Comparison of ENCODE assay signal across 8 cellular contexts in genomic region chr5:126470529-126470928, GRCh38. TPM values are rescaled to one million over a fixed set of nuclear protein-coding genes. Genes with fewer than 3 reads are reported as not detected.
DNase-seq lines count a peak whose midpoint lies in the region; ATAC-seq, FAIRE-seq and TF ChIP-seq lines count a peak whose summit lies in the region.
"Not testable (repeated sequence)": the region's sequence is repeated elsewhere in the genome, so short reads cannot be mapped to it uniquely, and the experiment has no call there.

No MANE protein-coding gene starts in this region.

- not testable (repeated sequence) for H3K27me3 ChIP-seq in ACC112 (ENCODE audit: insufficient read depth, low read length); IMR-90 (ENCODE audit: control insufficient read depth, insufficient read depth, low read length); ascending aorta; foreskin keratinocyte; HepG2 (ENCODE audit: control insufficient read depth in 1 of 2, insufficient read depth in 2 of 2, low read length in 2 of 2); thyroid gland

- peak overlapping the region; percentile 84; the same call in 1 of the 2 replicates for H2BK20ac ChIP-seq in IMR-90 (ENCODE audit: low read depth, low read length)

- not testable (repeated sequence) for TF ChIP-seq POLR2A in IMR-90 (IDR thresholded peaks at IDR 0.05; ENCODE audit: low read depth, low read length); HepG2 (IDR thresholded peaks at IDR 0.05; ENCODE audit: insufficient read depth in 1 of 2, low read depth in 2 of 2, low read length in 2 of 2); thyroid gland (IDR thresholded peaks at IDR 0.05)

- H3K36me3 ChIP-seq in ACC112 (ENCODE audit: insufficient read depth, low read length) (peaks cover 19% of the 10 kb centered on the region), IMR-90 (ENCODE audit: control insufficient read depth, insufficient read depth, low read length) (peaks cover 11% of the 10 kb centered on the region), ascending aorta (peaks cover 26 to 74% of the 10 kb centered on the region in 2 donors), thyroid gland (peaks cover 39 to 54% of the 10 kb centered on the region in 2 donors)
- H3K36me3 ChIP-seq in HepG2 (replicated peaks in 1 of 2; ENCODE audit: control insufficient read depth in 1 of 2, insufficient read depth in 2 of 2, low read length in 2 of 2): not testable (repeated sequence)

- not testable (repeated sequence) for H3K14ac ChIP-seq in IMR-90 (replicated peaks; ENCODE audit: low read depth, low read length)

- not testable (repeated sequence) for H3K9me3 ChIP-seq in IMR-90 (ENCODE audit: control insufficient read depth, insufficient read depth, low read length); ascending aorta; HepG2 (ENCODE audit: low read length); thyroid gland

- in situ Hi-C loops in IMR-90 (cut with MboI; ENCODE audit: low sequenced_read_pairs); HepG2 (cut with HindIII; ENCODE audit: extremely low pct_ligation_motif_present, low pct_unique_long_range_greater_than_20kb): not testable (repeated sequence)

- not testable (repeated sequence) for H2BK5ac ChIP-seq in IMR-90 (ENCODE audit: low read depth, low read length, poor library complexity, severe bottlenecking)

- peaks cover 7 to 32% of the 10 kb centered on the region in 2 experiments; a peak in 3 of 4 replicates for H3K79me1 ChIP-seq in IMR-90 (ENCODE audit: low read depth in 1 of 2, low read length in 2 of 2)

- FAIRE-seq in HepG2 (lab: Jason Lieb, UNC): not testable (repeated sequence)

- peaks cover 35% of the 10 kb centered on the region for H3K4me1 ChIP-seq in ACC112 (ENCODE audit: control insufficient read depth, insufficient read depth, low read length, unreplicated experiment)
- peaks cover 14% of the 10 kb centered on the region for H3K4me1 ChIP-seq in IMR-90 (ENCODE audit: control insufficient read depth, insufficient read depth, low read length)
- H3K4me1 ChIP-seq in ascending aorta: peaks cover 0 to 17% of the 10 kb centered on the region in 2 donors
- H3K4me1 ChIP-seq in foreskin keratinocyte: peaks cover 35% of the 10 kb centered on the region
- H3K4me1 ChIP-seq in HepG2 (ENCODE audit: insufficient read depth, low read length): peaks cover 40% of the 10 kb centered on the region
- peaks cover 21 to 62% of the 10 kb centered on the region in 2 donors for H3K4me1 ChIP-seq in thyroid gland

- peak; percentile 80 for DNase-seq in EH (ENCODE audit: low read depth)
- DNase-seq in IMR-90; ascending aorta (ENCODE audit: low spot score in 2 of 2); epithelial cell of prostate (ENCODE audit: low read depth, low spot score); HepG2 (ENCODE audit: low spot score): not testable (repeated sequence)
- DNase-seq in foreskin keratinocyte: peak in 1 of 2 donors; percentile 76
- peak in 1 of 2 donors; percentile 27 for DNase-seq in thyroid gland

- intact Hi-C loops in IMR-90 (cut with micrococcal nuclease): loop anchor here (5.0 kb wide), 1 partner anchor 118 kb away; no protein-coding TSS in a partner anchor
- intact Hi-C loops in ascending aorta (cut with DNase I): loop anchor here (5.0 kb wide), 1 partner anchor 48 kb away; the partner anchor contains the start of gene GRAMD2B
- intact Hi-C loops in HepG2 (cut with micrococcal nuclease; ENCODE audit: unreplicated experiment): loop anchor here (2.0 kb wide), 1 partner anchor 100 kb away; no protein-coding TSS in a partner anchor
- intact Hi-C loops in thyroid gland (cut with DNase I): not testable (repeated sequence)

- H3K18ac ChIP-seq in IMR-90 (ENCODE audit: low read depth, low read length): not testable (repeated sequence)

- H2AK5ac ChIP-seq in IMR-90 (ENCODE audit: low read depth, low read length): not testable (repeated sequence)

- H2AK9ac ChIP-seq in IMR-90 (replicated peaks; ENCODE audit: low read depth, low read length, poor library complexity): not testable (repeated sequence)

- not testable (repeated sequence) for H3K4me2 ChIP-seq in IMR-90 (ENCODE audit: low read depth, low read length); HepG2 (ENCODE audit: low read depth, low read length)

- not testable (repeated sequence) for TF ChIP-seq EP300 in HepG2 (IDR thresholded peaks at IDR 0.05; ENCODE audit: low read depth in 2 of 2, low read length in 2 of 2); HepG2 (CRISPR knock-in tag; IDR thresholded peaks at IDR 0.05; ENCODE audit: borderline replicate concordance)

- H4K91ac ChIP-seq in IMR-90 (ENCODE audit: insufficient read depth, low read depth, low read length): not testable (repeated sequence)

- WGBS in IMR-90 (ENCODE audit: extremely low coverage in 2 of 2, insufficient read length in 1 of 2), 2 experiments: 100% methylated on average over 3 of the region's 6 CpGs; no CpG with 5 or more reads in 1 of the 2 experiments
- WGBS in HepG2 (ENCODE audit: low lambda C conversion rate): 97% methylated on average over 6 of the region's 6 CpGs
- 83 to 86% methylated on average over 6 of the region's 6 CpGs for WGBS in thyroid gland, 2 donors

- H4K20me1 ChIP-seq in IMR-90 (ENCODE audit: insufficient read depth, low read length); HepG2 (ENCODE audit: insufficient read depth, low read length): not testable (repeated sequence)

- 0 out of 2 replicates have a peak overlapping the region, but pooled peaks have one; percentile 26 for H2BK120ac ChIP-seq in IMR-90 (ENCODE audit: low read depth, low read length)

- H4K8ac ChIP-seq in IMR-90 (ENCODE audit: low read depth in 2 of 2, low read length in 2 of 2): not testable (repeated sequence)

- not testable (repeated sequence) for ATAC-seq in IMR-90 (ENCODE audit: low read depth); HepG2
- ATAC-seq in foreskin keratinocyte: peak; percentile 83

- dilution Hi-C loops in IMR-90 (cut with HindIII; ENCODE audit: low sequenced_read_pairs, unreplicated experiment): not testable (repeated sequence)

- not testable (repeated sequence) for H3K4me3 ChIP-seq in ACC112 (ENCODE audit: low read depth, low read length); IMR-90 (ENCODE audit: insufficient read depth, low read depth, low read length); ascending aorta; HepG2 (replicated peaks in 1 of 3; ENCODE audit: insufficient read depth in 1 of 3, low read depth in 2 of 3, low read length in 3 of 3); thyroid gland (replicated peaks in 1 of 3)

- H3K23ac ChIP-seq in IMR-90 (ENCODE audit: low read depth, low read length): not testable (repeated sequence)

- H3K9me1 ChIP-seq in IMR-90 (ENCODE audit: insufficient read depth, low read length): peaks cover 19% of the 10 kb centered on the region

- not testable (repeated sequence) for TF ChIP-seq RAD21 in IMR-90 (IDR thresholded peaks at IDR 0.05; ENCODE audit: low read length); HepG2 (CRISPR knock-in tag; IDR thresholded peaks at IDR 0.05)

- BruUV-seq in IMR-90 (replicated peaks; lab: Mats Ljungman, UMichigan); HepG2 (replicated peaks; lab: Mats Ljungman, UMichigan): not testable (repeated sequence)

- not testable (repeated sequence) for H4K5ac ChIP-seq in IMR-90 (ENCODE audit: low read depth, low read length)

- not testable (repeated sequence) for H3K4ac ChIP-seq in IMR-90 (ENCODE audit: low read depth, low read length)

- CTCF ChIA-PET in IMR-90 (lab: Yijun Ruan, JAX); HepG2 (lab: Yijun Ruan, JAX; ENCODE audit: low intra/inter-chr PET ratio, low total read pairs): not testable (repeated sequence)

- H3K27ac ChIP-seq in ACC112 (ENCODE audit: low read depth, low read length) (peak overlapping the region; percentile 82), ascending aorta (peak overlapping the region; percentile 62 to 74), epithelial cell of prostate (peak overlapping the region; percentile 80), foreskin keratinocyte (peak overlapping the region; percentile 80), thyroid gland (peak overlapping the region in 2 of 3 donors; percentile 53 to 64)
- not testable (repeated sequence) for H3K27ac ChIP-seq in IMR-90 (ENCODE audit: insufficient read depth, low read length); HepG2 (ENCODE audit: extremely low read length, insufficient read depth, low read length)

- TF ChIP-seq CTCF in IMR-90 (conservative IDR thresholded peaks at IDR 0.05; ENCODE audit: low read depth, low read length); ascending aorta (IDR thresholded peaks at IDR 0.05); foreskin keratinocyte (conservative IDR thresholded peaks at IDR 0.05); HepG2 (CRISPR knock-in tag; IDR thresholded peaks at IDR 0.05); thyroid gland (IDR thresholded peaks at IDR 0.05): not testable (repeated sequence)

- H2BK15ac ChIP-seq in IMR-90 (ENCODE audit: low read depth, low read length): not testable (repeated sequence)

- not testable (repeated sequence) for H3K9ac ChIP-seq in IMR-90 (ENCODE audit: low read depth, low read length); HepG2 (ENCODE audit: insufficient read depth, low read depth, low read length)

- POLR2A ChIA-PET in IMR-90 (lab: Charles Lee; ENCODE audit: unreplicated experiment): interaction anchor here (0.6 kb wide), 1 partner anchor 428 kb away, joined by 3 read pairs; no protein-coding TSS in a partner anchor
- POLR2A ChIA-PET in HepG2 (lab: Yijun Ruan, JAX): interaction anchor here (1.7 kb wide), 1 partner anchor 9 kb away, joined by 4 read pairs; no protein-coding TSS in a partner anchor

- not testable (repeated sequence) for H3K56ac ChIP-seq in IMR-90 (ENCODE audit: extremely low read depth, insufficient read depth, low read length)

- H2AFZ ChIP-seq in ACC112 (ENCODE audit: low read length, unreplicated experiment); IMR-90 (replicated peaks; ENCODE audit: low read length, poor library complexity); HepG2 (ENCODE audit: low read length): not testable (repeated sequence)

- H3K79me2 ChIP-seq in ACC112 (ENCODE audit: control insufficient read depth, insufficient read depth, low read length, unreplicated experiment); HepG2 (ENCODE audit: insufficient read depth, low read length): not testable (repeated sequence)

RNA-seq across cellular contexts. Expression of gene GRAMD2B, which starts 47.3 kb away (rescaled TPM):
- total RNA-seq in IMR-90 (2012; rRNA removed) (15.8 and 20.3 TPM in 2 replicates), ascending aorta (55.6 TPM), foreskin keratinocyte (21.5 and 25.1 TPM in 2 replicates), HepG2 (2016; rRNA removed; fragmentation: Illumina TruSeq; extraction: Trizol) (8.1 and 8.8 TPM in 2 replicates), thyroid gland (100 to 1,000 TPM in 3 of 4 donors, 10 to 100 TPM in 1; 68.1 to 115 (median 105) TPM)
- polyA plus RNA-seq in IMR-90 (2012; rRNA removed) (13.9 and 15.6 TPM in 2 replicates), foreskin keratinocyte (11.0 and 14.4 TPM in 2 replicates), HepG2 (2011; rRNA removed) (10.6 and 11.2 TPM in 2 replicates)
- polyA plus RNA-seq in IMR-90 (2012; cell fraction: cytosol; rRNA removed): 8.8 and 14.3 TPM in 2 replicates
- polyA plus RNA-seq in IMR-90 (2012; cell fraction: nucleus; rRNA removed; ENCODE audit: low replicate concordance): 8.5 and 26.6 TPM in 2 replicates
- total RNA-seq in HepG2 (2016; cell fraction: cytosol; rRNA removed; fragmentation: Illumina TruSeq; extraction: Trizol; ENCODE audit: low read depth): 1.4 and 1.6 TPM in 2 replicates
- 6.7 and 8.2 TPM in 2 replicates for total RNA-seq in HepG2 (2016; cell fraction: insoluble cytoplasmic fraction; rRNA removed; fragmentation: Illumina TruSeq; extraction: Trizol)
- 3.9 and 5.1 TPM in 2 replicates for total RNA-seq in HepG2 (2016; cell fraction: membrane; rRNA removed; fragmentation: Illumina TruSeq; extraction: Trizol)
- total RNA-seq in HepG2 (2016; cell fraction: nucleus; rRNA removed; fragmentation: Illumina TruSeq; extraction: Trizol): 10.5 and 10.7 TPM in 2 replicates
- polyA plus RNA-seq in HepG2 (2011; cell fraction: cytosol; rRNA removed): 6.0 and 10.9 TPM in 2 replicates
- 9.0 and 10.1 TPM in 2 replicates for polyA plus RNA-seq in HepG2 (2011; cell fraction: nucleus; rRNA removed)
- 8.8 and 11.2 TPM in 2 replicates for polyA plus RNA-seq in HepG2 (2012)
- polyA plus RNA-seq in HepG2 (2016; cell fraction: cytosol; fragmentation: Illumina TruSeq; extraction: Trizol; ENCODE audit: low read depth): 0.98 and 1.7 TPM in 2 replicates
- polyA plus RNA-seq in HepG2 (2016; cell fraction: insoluble cytoplasmic fraction; fragmentation: Illumina TruSeq; extraction: Trizol; ENCODE audit: low read depth): 7.8 and 8.9 TPM in 2 replicates
- 2.1 and 2.4 TPM in 2 replicates for polyA plus RNA-seq in HepG2 (2016; cell fraction: membrane; fragmentation: Illumina TruSeq; extraction: Trizol; ENCODE audit: low read depth)
- polyA plus RNA-seq in HepG2 (2016; cell fraction: nucleus; fragmentation: Illumina TruSeq; extraction: Trizol; ENCODE audit: insufficient read depth, low read depth): 11.7 and 12.4 TPM in 2 replicates
- polyA minus RNA-seq in HepG2 (2011; rRNA and poly(A)+ RNA removed; ENCODE audit: low replicate concordance): 5.6 and 6.2 TPM in 2 replicates
- polyA minus RNA-seq in HepG2 (2011; cell fraction: cytosol; rRNA and poly(A)+ RNA removed): 6.1 and 7.8 TPM in 2 replicates
- 35.9 and 42.4 TPM in 2 replicates for polyA minus RNA-seq in HepG2 (2011; cell fraction: nucleus; rRNA and poly(A)+ RNA removed)
